Comparison of ENCODE assay signal across 18 cellular contexts in the genomic region with DNA sequence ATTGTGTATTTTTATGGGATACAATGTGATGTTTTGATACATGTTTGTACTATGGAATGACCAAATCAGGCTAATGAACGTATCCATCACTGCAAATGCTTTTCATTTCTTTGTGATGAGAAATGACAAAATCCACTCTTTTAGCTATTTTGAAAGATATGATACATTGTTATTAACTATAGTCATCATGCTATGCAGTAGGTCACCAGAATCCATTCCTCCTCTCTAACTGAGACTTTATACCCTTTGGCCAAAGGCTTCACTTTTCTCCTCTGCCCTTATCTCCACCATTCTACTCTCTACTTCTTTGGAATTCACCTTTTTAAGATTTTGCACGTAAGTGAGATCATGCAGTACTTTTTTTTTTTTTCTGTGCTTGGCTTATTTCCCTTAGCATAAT. TPM values are rescaled to one million over a fixed set of nuclear protein-coding genes. Genes with fewer than 3 reads are reported as not detected.
"Had no signal": no experiment of that assay in that cellular context is flagged by ENCODE, and none has a peak within 500 bp of the region (broad histone marks: within the 10 kb centered on the region; RNA-seq: fewer than 3 reads in every experiment).

No MANE protein-coding gene starts in this region.

- ATAC-seq: activated T-cell treated with anti-CD3 and anti-CD28 coated beads, Interleukin-2, amount 50 U/mL, for 4 hours; lower lobe of right lung; naive thymus-derived CD8-positive, alpha-beta T cell; psoas muscle; right cardiac atrium had no signal

- H3K4me2 ChIP-seq: hepatocyte had no signal

- H3K27me3 ChIP-seq: breast epithelium, hepatocyte, ovary, tibial nerve had no signal

- H2AFZ ChIP-seq: hepatocyte had no signal

- H3K79me2 ChIP-seq: hepatocyte had no signal

- DNase-seq: activated CD4-positive, alpha-beta T cell treated with anti-CD3 and anti-CD28 coated beads, Interleukin-2, amount 10 ng/mL, durations not matched to agents 24 days and 14 days; activated CD8-positive, alpha-beta memory T cell treated with anti-CD3 and anti-CD28 coated beads, Interleukin-2, amount 50 U/mL, for 4 hours; activated naive CD4-positive, alpha-beta T cell treated with anti-CD3 and anti-CD28 coated beads for 36 hours; activated T-cell treated with anti-CD3 and anti-CD28 coated beads, Interleukin-2, amount 50 U/mL, for 4 hours; aorta; effector CD4-positive, alpha-beta T cell; lower lobe of right lung; naive thymus-derived CD8-positive, alpha-beta T cell; ovary; psoas muscle; right cardiac atrium; small intestine; stimulated activated CD4-positive, alpha-beta T cell treated with anti-CD3 and anti-CD28 coated beads, Interleukin-15, amount 100 ng/mL, for 24 hours; stimulated activated CD4-positive, alpha-beta T cell treated with anti-CD3 and anti-CD28 coated beads, Interleukin-2, amount 100 ng/mL, for 48 hours had no signal

- H3K4me3 ChIP-seq: breast epithelium, hepatocyte, lower lobe of right lung, ovary, psoas muscle, tibial nerve had no signal

- H3K9me3 ChIP-seq: breast epithelium, lower lobe of right lung, ovary, psoas muscle, tibial nerve had no signal

- H3K36me3 ChIP-seq: breast epithelium, lower lobe of right lung, ovary, tibial nerve had no signal

- FAIRE-seq: keratinocyte, small intestine had no signal

- H3K27ac ChIP-seq: breast epithelium, hepatocyte, lower lobe of right lung, ovary, psoas muscle had no signal

- H3K4me1 ChIP-seq: breast epithelium, lower lobe of right lung, psoas muscle had no signal

RNA-seq across cellular contexts. Expression of a gene that starts 44.5 kb away (rescaled TPM):
- total RNA-seq: naive thymus-derived CD8-positive, alpha-beta T cell had no signal
- polyA plus RNA-seq: naive thymus-derived CD8-positive, alpha-beta T cell had no signal
